12 cellular contexts compared by ENCODE assay signal in the genomic region with DNA sequence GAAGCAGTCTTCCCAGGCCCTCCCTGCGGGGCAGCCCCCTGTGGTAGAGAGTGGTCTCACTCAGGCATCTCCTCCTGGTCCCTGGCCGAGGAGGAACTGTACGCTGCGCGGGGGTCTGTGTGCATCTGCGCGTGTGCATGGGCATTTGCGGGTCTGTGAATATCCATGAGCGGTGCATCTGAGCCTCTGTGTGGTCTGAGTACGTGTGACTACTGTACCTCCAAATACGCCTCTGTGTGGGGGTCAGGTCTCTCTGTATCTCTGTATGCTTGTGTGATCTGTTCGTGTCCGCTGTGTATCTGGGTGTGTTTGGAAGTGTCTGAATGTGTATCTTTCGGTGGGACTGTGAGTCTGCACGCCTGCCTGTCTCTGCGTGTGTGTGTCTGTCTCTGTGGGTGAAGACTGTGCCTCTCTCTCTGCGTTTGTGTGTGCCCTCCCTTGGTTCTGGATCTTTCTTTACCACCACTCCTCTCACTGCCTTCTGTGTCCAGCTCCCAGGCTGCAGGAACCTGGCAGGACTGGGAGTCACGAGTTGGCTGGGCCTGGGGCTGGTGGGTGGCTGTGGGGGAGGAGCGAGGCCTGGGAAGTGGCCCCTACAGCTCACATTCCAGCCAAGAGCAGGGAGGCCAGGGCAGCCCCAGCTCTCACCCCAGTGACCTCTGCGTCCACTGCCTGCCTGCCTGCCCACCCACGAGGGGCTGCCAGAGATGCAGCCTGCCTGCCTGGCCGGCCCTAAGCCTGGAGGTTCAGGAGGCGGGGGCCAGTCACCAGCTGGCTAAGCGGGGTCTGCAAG. TPM values are rescaled to one million over a fixed set of nuclear protein-coding genes. Genes with fewer than 3 reads are reported as not detected.
DNase-seq lines count a peak whose midpoint lies in the region; ATAC-seq, FAIRE-seq and TF ChIP-seq lines count a peak whose summit lies in the region.
"Had no signal": no experiment of that assay in that cellular context is flagged by ENCODE, and none has a peak within 500 bp of the region (broad histone marks: within the 10 kb centered on the region; RNA-seq: fewer than 3 reads in every experiment).

No MANE protein-coding gene starts in this region.

- peaks cover 4 to 15% (median 11%) of the 10 kb centered on the region in 5 donors for H3K27me3 Mint-ChIP-seq in naive thymus-derived CD4-positive, alpha-beta T cell

- H3K4me3 ChIP-seq in HepG2 (replicated peaks in 1 of 3; ENCODE audit: insufficient read depth in 1 of 3, low read depth in 2 of 3, low read length in 3 of 3) (peak overlapping the region; percentile 75 to 86 (median 80)), right lobe of liver (no peak overlapping the region), K562 (no peak overlapping the region)
- no peak overlapping the region for H3K4me3 ChIP-seq in naive thymus-derived CD4-positive, alpha-beta T cell (ENCODE audit: low read length)

- no peaks in the 10 kb centered on the region for H4K20me1 ChIP-seq in HepG2 (ENCODE audit: insufficient read depth, low read length)
- H4K20me1 ChIP-seq in K562 (replicated peaks; ENCODE audit: control insufficient read depth, insufficient read depth, low read length): no peaks in the 10 kb centered on the region

- peak overlapping the region; percentile 54 for H3K27ac ChIP-seq in HepG2 (ENCODE audit: extremely low read length, insufficient read depth, low read length)
- no peak overlapping the region for H3K27ac ChIP-seq in right lobe of liver
- no peak overlapping the region for H3K27ac ChIP-seq in K562 (ENCODE audit: extremely low read depth, low read depth, low read length)
- no peak overlapping the region for H3K27ac ChIP-seq in naive thymus-derived CD4-positive, alpha-beta T cell (ENCODE audit: low read depth, low read length)

- H3K27ac Mint-ChIP-seq in naive thymus-derived CD4-positive, alpha-beta T cell: no peak overlapping the region

- peaks cover 0 to 5% (median 2%) of the 10 kb centered on the region in 7 donors for H3K4me1 Mint-ChIP-seq in naive thymus-derived CD4-positive, alpha-beta T cell

- POLR2A ChIA-PET in HepG2 (lab: Yijun Ruan, JAX) (interaction anchor here (0.9 to 1.2 kb wide), 2 partner anchors 10 to 11 kb away, joined by 5 to 9 read pairs; no protein-coding TSS in a partner anchor), K562 (lab: Yijun Ruan, JAX) (interaction anchor here (1.3 kb wide), 1 partner anchor 8 kb away, joined by 8 read pairs; no protein-coding TSS in a partner anchor)
- POLR2A ChIA-PET in naive thymus-derived CD4-positive, alpha-beta T cell (lab: Charles Lee): no interaction called here

- no peak for DNase-seq in HepG2 (ENCODE audit: low spot score)
- no peak for DNase-seq in right lobe of liver
- no peak for DNase-seq in K562 (ENCODE audit: extremely low read depth in 1 of 4, low spot score in 3 of 4)
- no peak for DNase-seq in naive thymus-derived CD4-positive, alpha-beta T cell
- no peak for DNase-seq in urothelium cell line (ENCODE audit: low spot score)
- DNase-seq in NCI-H1092 treated with DMSO at 0.1 percent for 48 hours (lab: John Stamatoyannopoulos, UW): no peak
- no peak for DNase-seq in germinal center (ENCODE audit: low spot score)
- DNase-seq in HUDEP-2 (lab: John Stamatoyannopoulos, UW; ENCODE audit: unreplicated experiment in 76 of 76): no peak
- DNase-seq: erythroblast; stimulated activated CD4-positive, alpha-beta T cell treated with anti-CD3 and anti-CD28 coated beads, Interleukin-4, amount 100 ng/mL, for 4 hours; stimulated activated naive CD8-positive, alpha-beta T cell treated with anti-CD3 and anti-CD28 coated beads, Interleukin-15, Interleukin-2, amounts not matched to agents 100 U/mL and 50 U/mL, for 24 hours had no signal

- H3K9me1 ChIP-seq in K562 (ENCODE audit: control insufficient read depth, insufficient read depth, low read length): no peaks in the 10 kb centered on the region

- FAIRE-seq in HepG2 (lab: Jason Lieb, UNC) (peak; percentile 23), K562 (lab: Jason Lieb, UNC) (no peak), urothelium cell line (lab: Jason Lieb, UNC) (peak; percentile 62)
- FAIRE-seq: GM12891 had no signal

- peak overlapping the region; percentile 20 for H2AFZ ChIP-seq in HepG2 (ENCODE audit: low read length)
- H2AFZ ChIP-seq in K562 (ENCODE audit: low read depth, low read length): 0 out of 2 replicates have a peak overlapping the region, but pooled peaks have one; percentile 24

- H3K4me2 ChIP-seq in HepG2 (ENCODE audit: low read depth, low read length) (peak overlapping the region; percentile 92), K562 (ENCODE audit: insufficient read depth, low read length) (no peak overlapping the region)

- peaks cover 15% of the 10 kb centered on the region for H3K79me2 ChIP-seq in HepG2 (ENCODE audit: insufficient read depth, low read length)
- no peaks in the 10 kb centered on the region for H3K79me2 ChIP-seq in K562 (ENCODE audit: control insufficient read depth, insufficient read depth, low read length)

- H3K9me3 ChIP-seq in HepG2 (ENCODE audit: low read length) (no peaks in the 10 kb centered on the region), right lobe of liver (no peaks in the 10 kb centered on the region), K562 (replicated peaks; ENCODE audit: control insufficient read depth, insufficient read depth, low read depth, low read length) (no peaks in the 10 kb centered on the region)
- no peaks in the 10 kb centered on the region for H3K9me3 ChIP-seq in naive thymus-derived CD4-positive, alpha-beta T cell (ENCODE audit: control insufficient read depth in 2 of 3, low read length in 3 of 3)

- H3K36me3 ChIP-seq in HepG2 (replicated peaks in 1 of 2; ENCODE audit: control insufficient read depth in 1 of 2, insufficient read depth in 2 of 2, low read length in 2 of 2) (no peaks in the 10 kb centered on the region; a peak in 1 of 5 replicates), right lobe of liver (no peaks in the 10 kb centered on the region), K562 (ENCODE audit: control insufficient read depth, insufficient read depth, low read length) (no peaks in the 10 kb centered on the region)
- H3K36me3 ChIP-seq in naive thymus-derived CD4-positive, alpha-beta T cell (ENCODE audit: control insufficient read depth in 2 of 3, insufficient read depth in 3 of 3, low read length in 3 of 3): no peaks in the 10 kb centered on the region

- no peaks in the 10 kb centered on the region for H3K27me3 ChIP-seq in HepG2 (ENCODE audit: control insufficient read depth in 1 of 2, insufficient read depth in 2 of 2, low read length in 2 of 2)
- no peaks in the 10 kb centered on the region for H3K27me3 ChIP-seq in right lobe of liver
- no peaks in the 10 kb centered on the region for H3K27me3 ChIP-seq in K562 (ENCODE audit: control insufficient read depth in 2 of 2, insufficient read depth in 2 of 2, low read length in 2 of 2)
- H3K27me3 ChIP-seq in naive thymus-derived CD4-positive, alpha-beta T cell (ENCODE audit: control insufficient read depth in 2 of 2, insufficient read depth in 2 of 2, low read length in 2 of 2): peaks cover 0 to 8% of the 10 kb centered on the region in 2 donors

- H3K4me1 ChIP-seq in HepG2 (ENCODE audit: insufficient read depth, low read length): peaks cover 53% of the 10 kb centered on the region
- H3K4me1 ChIP-seq in right lobe of liver: peaks cover 0 to 4% (median 0%) of the 10 kb centered on the region in 4 donors
- H3K4me1 ChIP-seq in K562 (replicated peaks in 1 of 2; ENCODE audit: control insufficient read depth in 2 of 2, insufficient read depth in 2 of 2, low read length in 2 of 2): peaks cover 0 to 39% of the 10 kb centered on the region in 2 experiments; a peak in 3 of 5 replicates
- peaks cover 0 to 4% of the 10 kb centered on the region in 2 donors for H3K4me1 ChIP-seq in naive thymus-derived CD4-positive, alpha-beta T cell (ENCODE audit: control insufficient read depth in 2 of 2, insufficient read depth in 2 of 2, low read length in 2 of 2)

- H3K9ac ChIP-seq in HepG2 (ENCODE audit: insufficient read depth, low read depth, low read length): peak overlapping the region; percentile 78
- H3K9ac ChIP-seq in K562 (ENCODE audit: insufficient read depth in 1 of 2, low read depth in 2 of 2, low read length in 2 of 2): peak overlapping the region in 1 of 2 experiments; percentile 87; a peak in 2 of 4 replicates

- no TSS peak for BruUV-seq in HepG2 (replicated peaks; lab: Mats Ljungman, UMichigan)
- no TSS peak for BruUV-seq in K562 (replicated peaks; lab: Mats Ljungman, UMichigan)

- H3K36me3 Mint-ChIP-seq in naive thymus-derived CD4-positive, alpha-beta T cell: no peaks in the 10 kb centered on the region

- ATAC-seq in HepG2 (peak; percentile 28), right lobe of liver (no peak), K562 (no peak)
- no peak for ATAC-seq in naive thymus-derived CD4-positive, alpha-beta T cell
- ATAC-seq: stimulated activated naive CD8-positive, alpha-beta T cell treated with anti-CD3 and anti-CD28 coated beads, Interleukin-15, Interleukin-2, amounts not matched to agents 100 U/mL and 50 U/mL, for 24 hours had no signal

- TF ChIP-seq EP300 in HepG2 (IDR thresholded peaks at IDR 0.05; ENCODE audit: low read depth in 2 of 2, low read length in 2 of 2) (no peak), HepG2 (CRISPR knock-in tag; IDR thresholded peaks at IDR 0.05; ENCODE audit: borderline replicate concordance) (0 out of 2 replicates have a peak, but pooled peaks have one; percentile 26), K562 (IDR thresholded peaks at IDR 0.05; ENCODE audit: low read length) (no peak)

- TF ChIP-seq POLR2A in HepG2 (IDR thresholded peaks at IDR 0.05; ENCODE audit: insufficient read depth in 1 of 2, low read depth in 2 of 2, low read length in 2 of 2) (0 out of 4 replicates have a peak, but pooled peaks of 1 of the 2 experiments have one; percentile 26), right lobe of liver (IDR thresholded peaks at IDR 0.05) (no peak), K562 (conservative IDR thresholded peaks at IDR 0.05) (no peak)

- 20% methylated on average over 14 of the region's 24 CpGs for WGBS in HepG2 (ENCODE audit: low lambda C conversion rate)
- 72% methylated on average over 8 of the region's 24 CpGs for WGBS in right lobe of liver (ENCODE audit: insufficient coverage, low coverage, low lambda C conversion rate, missing lambda C conversion rate)
- WGBS in K562 (ENCODE audit: insufficient coverage, low coverage, missing lambda C conversion rate): 48% methylated on average over 11 of the region's 24 CpGs

- CTCF ChIA-PET in HepG2 (lab: Yijun Ruan, JAX; ENCODE audit: low intra/inter-chr PET ratio, low total read pairs): no interaction called here
- CTCF ChIA-PET in K562 (lab: Yijun Ruan, JAX; ENCODE audit: low intra/inter-chr PET ratio): no interaction called here
- CTCF ChIA-PET in naive thymus-derived CD4-positive, alpha-beta T cell (lab: Charles Lee): interaction anchor here (0.6 kb wide), 1 partner anchor 36 kb away, joined by 3 read pairs; no protein-coding TSS in a partner anchor

- TF ChIP-seq CTCF in HepG2 (CRISPR knock-in tag; IDR thresholded peaks at IDR 0.05): no peak
- no peak for TF ChIP-seq CTCF in right lobe of liver (IDR thresholded peaks at IDR 0.05)
- TF ChIP-seq CTCF in K562 (IDR thresholded peaks at IDR 0.05 in 2 of 3, conservative IDR thresholded peaks at IDR 0.05 in 1 of 3; ENCODE audit: insufficient read depth in 2 of 3, low read depth in 1 of 3, low read length in 3 of 3): no peak

- in situ Hi-C loops in HepG2 (cut with HindIII; ENCODE audit: extremely low pct_ligation_motif_present, low pct_unique_long_range_greater_than_20kb) (no loop called here), K562 (cut with MboI) (no loop called here)

- peak overlapping the region; percentile 24 to 70 (median 58) for H3K4me3 Mint-ChIP-seq in naive thymus-derived CD4-positive, alpha-beta T cell

- TF ChIP-seq RAD21 in HepG2 (CRISPR knock-in tag; IDR thresholded peaks at IDR 0.05) (no peak), K562 (CRISPR knock-in tag; conservative IDR thresholded peaks at IDR 0.05 in 1 of 2, IDR thresholded peaks at IDR 0.05 in 1 of 2) (no peak)

- intact Hi-C loops in HepG2 (cut with micrococcal nuclease; ENCODE audit: unreplicated experiment): no loop called here
- intact Hi-C loops in right lobe of liver (cut with DNase I): no loop called here
- intact Hi-C loops in K562 (cut with micrococcal nuclease): no loop called here
- intact Hi-C loops in naive thymus-derived CD4-positive, alpha-beta T cell (cut with micrococcal nuclease): no loop called here

- no peaks in the 10 kb centered on the region for H3K9me3 Mint-ChIP-seq in naive thymus-derived CD4-positive, alpha-beta T cell

RNA-seq across cellular contexts. Expression of a gene that starts 1.1 kb away (rescaled TPM):
- total RNA-seq in HepG2 (2016; rRNA removed; fragmentation: Illumina TruSeq; extraction: Trizol) (20.3 and 27.5 TPM in 2 replicates), right lobe of liver (1 to 10 TPM in 5 of 6 experiments, under 1 TPM in 1; 0.55 to 4.2 (median 2.1) TPM), K562 (2014; rRNA removed) (0.18 and 0.90 TPM in 2 replicates), K562 (2014; rRNA removed; fragmentation: Illumina TruSeq; extraction: Trizol) (0.22 and 0.32 TPM in 2 replicates), K562 (2015; rRNA removed; fragmentation: Illumina TruSeq; extraction: Trizol) (0.11 and 0.34 TPM in 2 replicates), K562 (2021) (0.29 and 0.44 TPM in 2 replicates)
- total RNA-seq in HepG2 (2016; cell fraction: cytosol; rRNA removed; fragmentation: Illumina TruSeq; extraction: Trizol; ENCODE audit: low read depth): 13.0 and 16.2 TPM in 2 replicates
- 17.4 and 28.0 TPM in 2 replicates for total RNA-seq in HepG2 (2016; cell fraction: insoluble cytoplasmic fraction; rRNA removed; fragmentation: Illumina TruSeq; extraction: Trizol)
- 29.3 and 35.9 TPM in 2 replicates for total RNA-seq in HepG2 (2016; cell fraction: membrane; rRNA removed; fragmentation: Illumina TruSeq; extraction: Trizol)
- 17.6 and 20.1 TPM in 2 replicates for total RNA-seq in HepG2 (2016; cell fraction: nucleus; rRNA removed; fragmentation: Illumina TruSeq; extraction: Trizol)
- polyA plus RNA-seq in HepG2 (2011; rRNA removed) (10.7 and 15.9 TPM in 2 replicates), K562 (2011; rRNA removed) (0.14 and 0.20 TPM in 2 replicates), K562 (2014; fragmentation: Illumina TruSeq; extraction: Trizol) (0.18 and 0.54 TPM in 2 replicates), K562 (2014; fragmentation: Nextera tagmentation; extraction: Ambion mirVana) (under 1 TPM; 0.04 to 0.07 TPM), K562 (2014; rRNA removed) (0.30 and 0.66 TPM in 2 replicates)
- polyA plus RNA-seq in HepG2 (2011; cell fraction: cytosol; rRNA removed): 10.4 and 12.8 TPM in 2 replicates
- polyA plus RNA-seq in HepG2 (2011; cell fraction: nucleus; rRNA removed): 16.7 and 17.3 TPM in 2 replicates
- polyA plus RNA-seq in HepG2 (2012): 12.1 and 22.6 TPM in 2 replicates
- polyA plus RNA-seq in HepG2 (2016; cell fraction: cytosol; fragmentation: Illumina TruSeq; extraction: Trizol; ENCODE audit: low read depth): 11.5 and 14.9 TPM in 2 replicates
- polyA plus RNA-seq in HepG2 (2016; cell fraction: insoluble cytoplasmic fraction; fragmentation: Illumina TruSeq; extraction: Trizol; ENCODE audit: low read depth): 21.6 and 21.8 TPM in 2 replicates
- polyA plus RNA-seq in HepG2 (2016; cell fraction: membrane; fragmentation: Illumina TruSeq; extraction: Trizol; ENCODE audit: low read depth): 24.0 and 29.9 TPM in 2 replicates
- polyA plus RNA-seq in HepG2 (2016; cell fraction: nucleus; fragmentation: Illumina TruSeq; extraction: Trizol; ENCODE audit: insufficient read depth, low read depth): 31.6 and 33.1 TPM in 2 replicates
- 0.12 and 15.6 TPM in 2 replicates for polyA minus RNA-seq in HepG2 (2011; rRNA and poly(A)+ RNA removed; ENCODE audit: low replicate concordance)
- 9.2 and 10.9 TPM in 2 replicates for polyA minus RNA-seq in HepG2 (2011; cell fraction: cytosol; rRNA and poly(A)+ RNA removed)
- 12.9 and 21.1 TPM in 2 replicates for polyA minus RNA-seq in HepG2 (2011; cell fraction: nucleus; rRNA and poly(A)+ RNA removed)
- total RNA-seq in K562 (2011; cell fraction: chromatin; rRNA removed; ENCODE audit: low replicate concordance): 0.23 and 0.65 TPM in 2 replicates
- 0.79 and 1.2 TPM in 2 replicates for total RNA-seq in K562 (2011; cell fraction: nucleolus; rRNA removed)
- 0.51 and 0.69 TPM in 2 replicates for total RNA-seq in K562 (2011; cell fraction: nucleoplasm; rRNA removed)
- 0.03 and 0.07 TPM in 2 replicates for polyA plus RNA-seq in K562 (2011; cell fraction: cytosol; rRNA removed)
- polyA plus RNA-seq in K562 (2011; cell fraction: nucleus; rRNA removed): 0.06 and 0.31 TPM in 2 replicates
- 0.10 and 0.29 TPM in 2 replicates for polyA plus RNA-seq in K562 (2012)
- polyA minus RNA-seq in K562 (2011; rRNA and poly(A)+ RNA removed): 0.06 and 0.14 TPM in 2 replicates
- not detected in 2 replicates for polyA minus RNA-seq in K562 (2011; cell fraction: cytosol; rRNA and poly(A)+ RNA removed)
- polyA minus RNA-seq in K562 (2011; cell fraction: nucleus; rRNA and poly(A)+ RNA removed): 0.22 and 0.40 TPM in 2 replicates
- total RNA-seq in naive thymus-derived CD4-positive, alpha-beta T cell: under 1 TPM in 2 of 5 experiments, not detected in 3; 0.22 to 0.37 TPM
- polyA plus RNA-seq in naive thymus-derived CD4-positive, alpha-beta T cell: under 1 TPM in 1 of 2 donors, not detected in 1; 0.17 TPM

RNA-seq across cellular contexts. Expression of a gene that starts 33.4 kb away (rescaled TPM):
- total RNA-seq in HepG2 (2016; rRNA removed; fragmentation: Illumina TruSeq; extraction: Trizol): 8.1 and 11.5 TPM in 2 replicates
- 2.4 and 2.7 TPM in 2 replicates for total RNA-seq in HepG2 (2016; cell fraction: cytosol; rRNA removed; fragmentation: Illumina TruSeq; extraction: Trizol; ENCODE audit: low read depth)
- 5.4 and 11.9 TPM in 2 replicates for total RNA-seq in HepG2 (2016; cell fraction: insoluble cytoplasmic fraction; rRNA removed; fragmentation: Illumina TruSeq; extraction: Trizol)
- 6.9 and 7.9 TPM in 2 replicates for total RNA-seq in HepG2 (2016; cell fraction: membrane; rRNA removed; fragmentation: Illumina TruSeq; extraction: Trizol)
- total RNA-seq in HepG2 (2016; cell fraction: nucleus; rRNA removed; fragmentation: Illumina TruSeq; extraction: Trizol): 12.4 and 16.2 TPM in 2 replicates
- polyA plus RNA-seq in HepG2 (2011; rRNA removed): 6.5 and 10.3 TPM in 2 replicates
- 3.2 and 3.9 TPM in 2 replicates for polyA plus RNA-seq in HepG2 (2011; cell fraction: cytosol; rRNA removed)
- 23.6 and 25.1 TPM in 2 replicates for polyA plus RNA-seq in HepG2 (2011; cell fraction: nucleus; rRNA removed)
- polyA plus RNA-seq in HepG2 (2012): 4.9 and 11.7 TPM in 2 replicates
- polyA plus RNA-seq in HepG2 (2016; cell fraction: cytosol; fragmentation: Illumina TruSeq; extraction: Trizol; ENCODE audit: low read depth): 1.2 and 1.7 TPM in 2 replicates
- polyA plus RNA-seq in HepG2 (2016; cell fraction: insoluble cytoplasmic fraction; fragmentation: Illumina TruSeq; extraction: Trizol; ENCODE audit: low read depth): 3.7 and 6.7 TPM in 2 replicates
- 2.9 and 4.2 TPM in 2 replicates for polyA plus RNA-seq in HepG2 (2016; cell fraction: membrane; fragmentation: Illumina TruSeq; extraction: Trizol; ENCODE audit: low read depth)
- polyA plus RNA-seq in HepG2 (2016; cell fraction: nucleus; fragmentation: Illumina TruSeq; extraction: Trizol; ENCODE audit: insufficient read depth, low read depth): 20.2 and 23.1 TPM in 2 replicates
- polyA minus RNA-seq in HepG2 (2011; rRNA and poly(A)+ RNA removed; ENCODE audit: low replicate concordance): 8.7 and 18.6 TPM in 2 replicates
- polyA minus RNA-seq in HepG2 (2011; cell fraction: cytosol; rRNA and poly(A)+ RNA removed): 2.4 and 3.3 TPM in 2 replicates
- polyA minus RNA-seq in HepG2 (2011; cell fraction: nucleus; rRNA and poly(A)+ RNA removed): 12.1 and 17.3 TPM in 2 replicates
- 1 to 10 TPM; 3.9 to 7.9 (median 4.9) TPM for total RNA-seq in right lobe of liver
- 43.9 and 107 TPM in 2 replicates for total RNA-seq in K562 (2011; cell fraction: chromatin; rRNA removed; ENCODE audit: low replicate concordance)
- total RNA-seq in K562 (2011; cell fraction: nucleolus; rRNA removed): 48.3 and 51.7 TPM in 2 replicates
- total RNA-seq in K562 (2011; cell fraction: nucleoplasm; rRNA removed): 33.6 and 36.7 TPM in 2 replicates
- 10.6 and 11.1 TPM in 2 replicates for total RNA-seq in K562 (2014; rRNA removed)
- total RNA-seq in K562 (2014; rRNA removed; fragmentation: Illumina TruSeq; extraction: Trizol): 8.1 and 8.2 TPM in 2 replicates
- 5.7 and 5.8 TPM in 2 replicates for total RNA-seq in K562 (2015; rRNA removed; fragmentation: Illumina TruSeq; extraction: Trizol)
- total RNA-seq in K562 (2021): 13.6 and 15.5 TPM in 2 replicates
- 6.8 and 8.3 TPM in 2 replicates for polyA plus RNA-seq in K562 (2011; rRNA removed)
- 4.3 and 6.7 TPM in 2 replicates for polyA plus RNA-seq in K562 (2011; cell fraction: cytosol; rRNA removed)
- polyA plus RNA-seq in K562 (2011; cell fraction: nucleus; rRNA removed): 19.3 and 36.6 TPM in 2 replicates
- polyA plus RNA-seq in K562 (2012): 5.5 and 6.8 TPM in 2 replicates
- 7.7 and 8.6 TPM in 2 replicates for polyA plus RNA-seq in K562 (2014; fragmentation: Illumina TruSeq; extraction: Trizol)
- polyA plus RNA-seq in K562 (2014; fragmentation: Nextera tagmentation; extraction: Ambion mirVana): 1 to 10 TPM in 1 of 2 experiments, under 1 TPM in 1; 0.91 to 1.8 TPM
- polyA plus RNA-seq in K562 (2014; rRNA removed): 10.2 and 11.6 TPM in 2 replicates
- polyA minus RNA-seq in K562 (2011; rRNA and poly(A)+ RNA removed): 10.8 and 14.4 TPM in 2 replicates
- 4.2 and 4.9 TPM in 2 replicates for polyA minus RNA-seq in K562 (2011; cell fraction: cytosol; rRNA and poly(A)+ RNA removed)
- polyA minus RNA-seq in K562 (2011; cell fraction: nucleus; rRNA and poly(A)+ RNA removed): 12.8 and 15.6 TPM in 2 replicates
- total RNA-seq in naive thymus-derived CD4-positive, alpha-beta T cell: 10 to 100 TPM in 2 of 5 experiments, 1 to 10 TPM in 3; 3.0 to 12.8 (median 6.3) TPM
- 1 to 10 TPM; 2.0 to 4.0 TPM for polyA plus RNA-seq in naive thymus-derived CD4-positive, alpha-beta T cell

RNA-seq across cellular contexts. Expression of a gene that starts 46.2 kb away (rescaled TPM):
- total RNA-seq in HepG2 (2016; rRNA removed; fragmentation: Illumina TruSeq; extraction: Trizol) (54.4 and 80.9 TPM in 2 replicates), right lobe of liver (10 to 100 TPM; 16.1 to 37.5 (median 20.1) TPM), K562 (2014; rRNA removed) (53.3 and 65.7 TPM in 2 replicates), K562 (2014; rRNA removed; fragmentation: Illumina TruSeq; extraction: Trizol) (29.1 and 29.3 TPM in 2 replicates), K562 (2015; rRNA removed; fragmentation: Illumina TruSeq; extraction: Trizol) (28.3 and 31.8 TPM in 2 replicates), K562 (2021) (38.9 and 39.5 TPM in 2 replicates)
- 10.9 and 15.6 TPM in 2 replicates for total RNA-seq in HepG2 (2016; cell fraction: cytosol; rRNA removed; fragmentation: Illumina TruSeq; extraction: Trizol; ENCODE audit: low read depth)
- total RNA-seq in HepG2 (2016; cell fraction: insoluble cytoplasmic fraction; rRNA removed; fragmentation: Illumina TruSeq; extraction: Trizol): 56.6 and 74.9 TPM in 2 replicates
- total RNA-seq in HepG2 (2016; cell fraction: membrane; rRNA removed; fragmentation: Illumina TruSeq; extraction: Trizol): 18.1 and 24.3 TPM in 2 replicates
- total RNA-seq in HepG2 (2016; cell fraction: nucleus; rRNA removed; fragmentation: Illumina TruSeq; extraction: Trizol): 26.5 and 26.8 TPM in 2 replicates
- polyA plus RNA-seq in HepG2 (2011; rRNA removed) (71.7 and 78.6 TPM in 2 replicates), K562 (2011; rRNA removed) (94.1 and 95.6 TPM in 2 replicates), K562 (2014; fragmentation: Illumina TruSeq; extraction: Trizol) (52.4 and 55.6 TPM in 2 replicates), K562 (2014; fragmentation: Nextera tagmentation; extraction: Ambion mirVana) (10 to 100 TPM; 10.6 to 16.1 TPM), K562 (2014; rRNA removed) (58.7 and 68.3 TPM in 2 replicates)
- polyA plus RNA-seq in HepG2 (2011; cell fraction: cytosol; rRNA removed): 69.7 and 85.2 TPM in 2 replicates
- polyA plus RNA-seq in HepG2 (2011; cell fraction: nucleus; rRNA removed): 27.5 and 29.1 TPM in 2 replicates
- 33.6 and 54.0 TPM in 2 replicates for polyA plus RNA-seq in HepG2 (2012)
- polyA plus RNA-seq in HepG2 (2016; cell fraction: cytosol; fragmentation: Illumina TruSeq; extraction: Trizol; ENCODE audit: low read depth): 19.8 and 22.0 TPM in 2 replicates
- 91.0 and 97.2 TPM in 2 replicates for polyA plus RNA-seq in HepG2 (2016; cell fraction: insoluble cytoplasmic fraction; fragmentation: Illumina TruSeq; extraction: Trizol; ENCODE audit: low read depth)
- 22.9 and 23.0 TPM in 2 replicates for polyA plus RNA-seq in HepG2 (2016; cell fraction: membrane; fragmentation: Illumina TruSeq; extraction: Trizol; ENCODE audit: low read depth)
- 37.9 and 39.1 TPM in 2 replicates for polyA plus RNA-seq in HepG2 (2016; cell fraction: nucleus; fragmentation: Illumina TruSeq; extraction: Trizol; ENCODE audit: insufficient read depth, low read depth)
- 63.6 and 109 TPM in 2 replicates for polyA minus RNA-seq in HepG2 (2011; rRNA and poly(A)+ RNA removed; ENCODE audit: low replicate concordance)
- 20.6 and 23.0 TPM in 2 replicates for polyA minus RNA-seq in HepG2 (2011; cell fraction: cytosol; rRNA and poly(A)+ RNA removed)
- polyA minus RNA-seq in HepG2 (2011; cell fraction: nucleus; rRNA and poly(A)+ RNA removed): 24.2 and 26.6 TPM in 2 replicates
- total RNA-seq in K562 (2011; cell fraction: chromatin; rRNA removed; ENCODE audit: low replicate concordance): 38.8 and 45.9 TPM in 2 replicates
- 28.3 and 32.6 TPM in 2 replicates for total RNA-seq in K562 (2011; cell fraction: nucleolus; rRNA removed)
- 30.9 and 46.0 TPM in 2 replicates for total RNA-seq in K562 (2011; cell fraction: nucleoplasm; rRNA removed)
- polyA plus RNA-seq in K562 (2011; cell fraction: cytosol; rRNA removed): 76.7 and 80.9 TPM in 2 replicates
- 48.0 and 48.4 TPM in 2 replicates for polyA plus RNA-seq in K562 (2011; cell fraction: nucleus; rRNA removed)
- polyA plus RNA-seq in K562 (2012): 43.7 and 47.1 TPM in 2 replicates
- 50.6 and 57.5 TPM in 2 replicates for polyA minus RNA-seq in K562 (2011; rRNA and poly(A)+ RNA removed)
- polyA minus RNA-seq in K562 (2011; cell fraction: cytosol; rRNA and poly(A)+ RNA removed): 29.7 and 30.0 TPM in 2 replicates
- polyA minus RNA-seq in K562 (2011; cell fraction: nucleus; rRNA and poly(A)+ RNA removed): 13.5 and 25.0 TPM in 2 replicates
- total RNA-seq in naive thymus-derived CD4-positive, alpha-beta T cell: 10 to 100 TPM; 23.8 to 40.7 (median 26.1) TPM
- 10 to 100 TPM; 18.2 to 19.8 TPM for polyA plus RNA-seq in naive thymus-derived CD4-positive, alpha-beta T cell

Comparison
In these comparisons a context has a peak if more than half of its experiments do, and no peak if none do; other contexts are left out.
1. H3K4me3 ChIP-seq: peak in HepG2 (3 of 3); none in right lobe of liver (0 of 3), K562 (single experiment) and naive thymus-derived CD4-positive, alpha-beta T cell (single experiment).